13 cellular contexts compared by ENCODE assay signal in genomic region chr6:141394125-141394536, GRCh38.
DNase-seq lines count a peak whose midpoint lies in the region; ATAC-seq, FAIRE-seq and TF ChIP-seq lines count a peak whose summit lies in the region.
"Had no signal": no experiment of that assay in that cellular context is flagged by ENCODE, and none has a peak within 500 bp of the region (broad histone marks: within the 10 kb centered on the region; RNA-seq: fewer than 3 reads in every experiment).

No MANE protein-coding gene starts in this region.

- no peak for TF ChIP-seq CTCF in GM13976 (IDR thresholded peaks at IDR 0.05; ENCODE audit: borderline replicate concordance, control extremely low read depth, extremely low read depth, insufficient read depth, missing control alignments)
- no peak for TF ChIP-seq CTCF in kidney (IDR thresholded peaks at IDR 0.05; ENCODE audit: borderline replicate concordance, extremely low read depth, insufficient read depth)
- no peak for TF ChIP-seq CTCF in vagina (IDR thresholded peaks at IDR 0.05)

- no peaks in the 10 kb centered on the region for H3K9me3 ChIP-seq in kidney (ENCODE audit: control insufficient read depth in 1 of 2, low read length in 2 of 2)
- H3K9me3 ChIP-seq in aorta (ENCODE audit: control insufficient read depth, low read length), result no peaks in the 10 kb centered on the region
- no peaks in the 10 kb centered on the region for H3K9me3 ChIP-seq in vagina
- H3K9me3 ChIP-seq: Caco-2, HAP-1 had no signal

- peak; percentile 5 for DNase-seq in GM13976 (ENCODE audit: low spot score)
- DNase-seq in kidney, result peak; percentile 56
- no peak for DNase-seq in sciatic nerve (ENCODE audit: low spot score)
- peak in 1 of 2 donors; percentile 63 for DNase-seq in aorta
- no peak for DNase-seq in activated naive CD4-positive, alpha-beta T cell (lab: John Stamatoyannopoulos, UW)
- no peak for DNase-seq in vagina (ENCODE audit: extremely low spot score in 2 of 2)
- DNase-seq: Caco-2, DND-41, GDM1 had no signal

- no peak for TF ChIP-seq POLR2A in vagina (IDR thresholded peaks at IDR 0.05)

- H3K36me3 ChIP-seq in kidney (ENCODE audit: control insufficient read depth in 1 of 2, insufficient read depth in 2 of 2, low read length in 2 of 2), result no peaks in the 10 kb centered on the region
- H3K36me3 ChIP-seq in aorta (ENCODE audit: control insufficient read depth in 1 of 2, insufficient read depth in 2 of 2, low read length in 1 of 2), result no peaks in the 10 kb centered on the region
- no peaks in the 10 kb centered on the region for H3K36me3 ChIP-seq in vagina
- H3K36me3 ChIP-seq: HAP-1 had no signal

- no peak overlapping the region for H3K9ac ChIP-seq in kidney (ENCODE audit: low read length in 2 of 2)

- WGBS in aorta, 2 donors, result 96 to 99% methylated on average over 6 to 8 of the region's 8 CpGs

- in situ Hi-C loops in GM13976 (cut with MboI; ENCODE audit: low sequenced_read_pairs, unreplicated experiment), result no loop called here

- ATAC-seq in sciatic nerve (peak; percentile 32), aorta (ENCODE audit: low FRiP score) (peak; percentile 33)

- FAIRE-seq in kidney (lab: Jason Lieb, UNC), result no peak
- FAIRE-seq: GM12892, H1, HTR-8/SVneo had no signal

- no peaks in the 10 kb centered on the region for H3K4me1 ChIP-seq in kidney (ENCODE audit: control insufficient read depth in 1 of 2, insufficient read depth in 1 of 2, low read depth in 1 of 2, low read length in 2 of 2)
- no peaks in the 10 kb centered on the region for H3K4me1 ChIP-seq in aorta (ENCODE audit: control insufficient read depth in 1 of 2, insufficient read depth in 2 of 2, low read length in 2 of 2)
- no peaks in the 10 kb centered on the region for H3K4me1 ChIP-seq in vagina
- H3K4me1 ChIP-seq: Caco-2 had no signal

- intact Hi-C loops in kidney (cut with DNase I), result no loop called here
- intact Hi-C loops in sciatic nerve (cut with DNase I), result no loop called here
- intact Hi-C loops in aorta (cut with DNase I), result no loop called here
- intact Hi-C loops in vagina (cut with DNase I), result no loop called here

- H3K4me3 ChIP-seq in kidney (ENCODE audit: low read length in 2 of 2) (no peak overlapping the region), aorta (ENCODE audit: low read length in 2 of 2) (no peak overlapping the region), vagina (no peak overlapping the region)
- H3K4me3 ChIP-seq: HAP-1 had no signal

- H3K27me3 ChIP-seq in aorta (ENCODE audit: control insufficient read depth in 1 of 2, insufficient read depth in 2 of 2, low read length in 1 of 2) (no peaks in the 10 kb centered on the region), vagina (no peaks in the 10 kb centered on the region)

- H3K27ac ChIP-seq in kidney (ENCODE audit: low read depth in 2 of 2, low read length in 2 of 2) (no peak overlapping the region), aorta (ENCODE audit: low read depth in 1 of 2, low read length in 2 of 2) (no peak overlapping the region), vagina (no peak overlapping the region)

Comparison
In these comparisons a context has a peak if more than half of its experiments do, and no peak if none do; other contexts are left out.
1. DNase-seq: peak in GM13976 (single experiment) and kidney (single experiment); none in sciatic nerve (single experiment), activated naive CD4-positive, alpha-beta T cell (0 of 4) and vagina (0 of 2).